10 cellular contexts compared by ENCODE assay signal in the genomic region with DNA sequence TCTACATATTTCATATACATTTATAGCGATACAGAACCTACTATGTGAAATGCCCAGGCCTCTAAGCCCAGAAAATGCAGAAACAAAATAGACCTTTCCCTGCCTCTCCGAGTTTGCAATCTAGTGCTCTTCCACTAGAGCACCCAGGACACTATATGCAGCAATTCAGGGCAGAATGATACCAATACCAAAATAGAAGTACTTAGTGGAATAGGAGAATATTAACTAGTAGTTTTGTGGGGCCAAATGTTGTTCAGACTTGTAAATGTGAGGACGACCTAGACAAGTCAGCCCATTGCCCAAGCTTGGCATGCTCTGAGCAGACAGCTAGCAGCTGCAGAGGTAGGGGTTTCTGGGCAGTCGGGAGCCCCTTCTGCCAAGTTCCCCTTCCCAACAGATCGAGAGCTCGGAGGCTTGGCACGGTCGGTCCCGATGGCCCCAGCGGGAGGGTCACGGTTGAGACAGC. TPM values are rescaled to one million over a fixed set of nuclear protein-coding genes. Genes with fewer than 3 reads are reported as not detected.
A peak's percentile ranks its signal among the peaks of the same experiment; 100 is the strongest.
DNase-seq lines count a peak whose midpoint lies in the region; ATAC-seq and TF ChIP-seq lines count a peak whose summit lies in the region.
"Had no signal": no experiment of that assay in that cellular context is flagged by ENCODE, and none has a peak within 500 bp of the region (broad histone marks: within the 10 kb centered on the region; RNA-seq: fewer than 3 reads in every experiment).

No MANE protein-coding gene starts in this region.

- TF ChIP-seq POLR2A in uterus (IDR thresholded peaks at IDR 0.05) = no peak

- no peaks in the 10 kb centered on the region for H3K9me3 ChIP-seq in cardiac muscle cell (ENCODE audit: low read depth)
- no peaks in the 10 kb centered on the region for H3K9me3 ChIP-seq in iPS-18a (ENCODE audit: control insufficient read depth, low read depth, low read length)
- H3K9me3 ChIP-seq in uterus = no peaks in the 10 kb centered on the region

- intact Hi-C loops in left cardiac atrium (cut with DNase I) = loop anchor here in 1 of 2 donors (10.0 kb wide), 1 partner anchor 104 kb away; no protein-coding TSS in a partner anchor
- intact Hi-C loops in uterus (cut with DNase I; ENCODE audit: low total_unique reads) = no loop called here

- peak overlapping the region; percentile 0 for H3K9ac ChIP-seq in iPS-18a (ENCODE audit: low read length)

- TF ChIP-seq CTCF in cardiac muscle cell (IDR thresholded peaks at IDR 0.05; ENCODE audit: low read depth, low read length) (peak; percentile 15), uterus (IDR thresholded peaks at IDR 0.05) (no peak)

- no peak for ATAC-seq in left cardiac atrium

- peak in 1 of 2 donors; percentile 42 for DNase-seq in cardiac muscle cell (ENCODE audit: low read depth in 1 of 2, low spot score in 1 of 2)
- no peak for DNase-seq in left cardiac atrium
- peak; percentile 51 for DNase-seq in SKM-1 treated with dmso at 0.1 percent for 144 hours (lab: John Stamatoyannopoulos, UW; ENCODE audit: unreplicated experiment)
- DNase-seq in uterus = no peak
- DNase-seq in OCI-M1 (lab: John Stamatoyannopoulos, UW) = no peak
- DNase-seq in iPS-NIHi7 (ENCODE audit: extremely low spot score) = no peak
- no peak for DNase-seq in NCI-H774 (lab: John Stamatoyannopoulos, UW)
- DNase-seq: COR-L47 had no signal

- H3K4me1 ChIP-seq in cardiac muscle cell (ENCODE audit: low read depth) = no peaks in the 10 kb centered on the region
- H3K4me1 ChIP-seq in iPS-18a (ENCODE audit: control insufficient read depth, low read depth, low read length) = peaks cover 18% of the 10 kb centered on the region
- peaks cover 0 to 9% of the 10 kb centered on the region in 2 donors for H3K4me1 ChIP-seq in uterus

- H3K27me3 ChIP-seq in cardiac muscle cell (peaks cover 43% of the 10 kb centered on the region), iPS-18a (ENCODE audit: control insufficient read depth, insufficient read depth, low read length) (peaks cover 35% of the 10 kb centered on the region), uterus (peaks cover 0 to 29% of the 10 kb centered on the region in 2 donors)

- H3K4me3 ChIP-seq in cardiac muscle cell (peak overlapping the region; percentile 58), iPS-18a (ENCODE audit: low read length) (peak overlapping the region; percentile 55), uterus (peak overlapping the region; percentile 7 to 9)

- no peak overlapping the region for H3K27ac ChIP-seq in cardiac muscle cell
- H3K27ac ChIP-seq in iPS-18a (ENCODE audit: low read length) = no peak overlapping the region
- no peak overlapping the region for H3K27ac ChIP-seq in uterus
- H3K27ac ChIP-seq: epithelial cell of prostate had no signal

- H3K36me3 ChIP-seq in cardiac muscle cell (no peaks in the 10 kb centered on the region), iPS-18a (ENCODE audit: control insufficient read depth, low read depth, low read length) (no peaks in the 10 kb centered on the region), uterus (no peaks in the 10 kb centered on the region)

RNA-seq across cellular contexts. Expression of gene FLT1, which starts 35.8 kb away (rescaled TPM):
- 10.1 and 14.8 TPM in 2 replicates for total RNA-seq in cardiac muscle cell
- 7.5 and 7.6 TPM in 2 replicates for polyA plus RNA-seq in cardiac muscle cell
- total RNA-seq in left cardiac atrium = 10 to 100 TPM; 38.7 to 49.5 TPM
- total RNA-seq in uterus = 10 to 100 TPM; 53.2 to 95.3 (median 62.0) TPM

Comparison
In these comparisons a context has a peak if more than half of its experiments do, and no peak if none do; other contexts are left out.
1. H3K4me3 ChIP-seq: peak in every context shown above with its lines; median percentile 58 in cardiac muscle cell; 55 in iPS-18a; 8 in uterus.